Comparison of ENCODE assay signal across 12 cellular contexts in genomic region chr9:89523948-89524347, GRCh38. TPM values are rescaled to one million over a fixed set of nuclear protein-coding genes. Genes with fewer than 3 reads are reported as not detected.
A peak's percentile ranks its signal among the peaks of the same experiment; 100 is the strongest.
DNase-seq lines count a peak whose midpoint lies in the region; ATAC-seq and TF ChIP-seq lines count a peak whose summit lies in the region.
"Had no signal": no experiment of that assay in that cellular context is flagged by ENCODE, and none has a peak within 500 bp of the region (broad histone marks: within the 10 kb centered on the region; RNA-seq: fewer than 3 reads in every experiment).

No MANE protein-coding gene starts in this region.

- H3K27ac Mint-ChIP-seq in activated CD8-positive, alpha-beta memory T cell treated with anti-CD3 and anti-CD28 coated beads, Interleukin-2, amount 10 ng/mL, durations not matched to agents 7 days and 5 days = peak overlapping the region; percentile 96
- no peak overlapping the region for H3K27ac Mint-ChIP-seq in osteocyte (ENCODE audit: unreplicated experiment)

- H3K4me1 ChIP-seq in colonic mucosa (peaks cover 2% of the 10 kb centered on the region), thymus (ENCODE audit: control insufficient read depth, insufficient read depth, low read length) (peaks cover 71% of the 10 kb centered on the region)
- H3K4me1 ChIP-seq: A549, tibial artery had no signal

- H3K27me3 ChIP-seq in colonic mucosa (no peaks in the 10 kb centered on the region), thymus (ENCODE audit: control insufficient read depth, insufficient read depth) (no peaks in the 10 kb centered on the region)

- H3K9me3 Mint-ChIP-seq in activated CD8-positive, alpha-beta memory T cell treated with anti-CD3 and anti-CD28 coated beads, Interleukin-2, amount 10 ng/mL, durations not matched to agents 7 days and 5 days (ENCODE audit: low read depth) = peaks cover 6% of the 10 kb centered on the region
- H3K9me3 Mint-ChIP-seq in osteocyte (ENCODE audit: unreplicated experiment) = no peaks in the 10 kb centered on the region

- H3K27ac ChIP-seq in colonic mucosa (peak overlapping the region; percentile 2), thymus (ENCODE audit: low read depth) (peak overlapping the region; percentile 98)
- H3K27ac ChIP-seq: A549, tibial artery had no signal

- DNase-seq in activated CD8-positive, alpha-beta memory T cell treated with anti-CD3 and anti-CD28 coated beads, Interleukin-2, amount 10 ng/mL, durations not matched to agents 7 days and 5 days = peak; percentile 80
- no peak for DNase-seq in activated CD8-positive, alpha-beta memory T cell treated with anti-CD3 and anti-CD28 coated beads, Interleukin-2, amount 50 U/mL, for 48 hours
- peak; percentile 69 for DNase-seq in activated CD4-positive, alpha-beta T cell treated with anti-CD3 and anti-CD28 coated beads for 48 hours
- DNase-seq in colonic mucosa (no peak), osteocyte (ENCODE audit: extremely low spot score, unreplicated experiment) (no peak), SIG-M5 (lab: John Stamatoyannopoulos, UW) (no peak)
- DNase-seq: NCI-H1417 treated with DMSO at 0.1 percent for 48 hours had no signal

- H3K4me3 Mint-ChIP-seq in activated CD8-positive, alpha-beta memory T cell treated with anti-CD3 and anti-CD28 coated beads, Interleukin-2, amount 10 ng/mL, durations not matched to agents 7 days and 5 days = peak overlapping the region; percentile 6
- no peak overlapping the region for H3K4me3 Mint-ChIP-seq in osteocyte (ENCODE audit: unreplicated experiment)

- TF ChIP-seq CTCF in colonic mucosa (IDR thresholded peaks at IDR 0.05) (no peak), osteocyte (IDR thresholded peaks at IDR 0.05) (no peak)

- H3K4me1 Mint-ChIP-seq in activated CD8-positive, alpha-beta memory T cell treated with anti-CD3 and anti-CD28 coated beads, Interleukin-2, amount 10 ng/mL, durations not matched to agents 7 days and 5 days = peaks cover 98% of the 10 kb centered on the region
- no peaks in the 10 kb centered on the region for H3K4me1 Mint-ChIP-seq in osteocyte (ENCODE audit: unreplicated experiment)

- WGBS in thymus = 40% methylated on average over 3 of the region's 3 CpGs

- H3K27me3 Mint-ChIP-seq in activated CD8-positive, alpha-beta memory T cell treated with anti-CD3 and anti-CD28 coated beads, Interleukin-2, amount 10 ng/mL, durations not matched to agents 7 days and 5 days = no peaks in the 10 kb centered on the region
- peaks cover 10% of the 10 kb centered on the region for H3K27me3 Mint-ChIP-seq in osteocyte (ENCODE audit: unreplicated experiment)

- ATAC-seq in activated CD8-positive, alpha-beta memory T cell treated with anti-CD3 and anti-CD28 coated beads, Interleukin-2, amount 10 ng/mL, durations not matched to agents 7 days and 5 days = peak; percentile 62
- ATAC-seq in GM18870 (IDR thresholded peaks at IDR 0.05; ENCODE audit: unreplicated experiment) = no peak
- ATAC-seq: A549, Panc1 had no signal

- H3K36me3 ChIP-seq in colonic mucosa (no peaks in the 10 kb centered on the region), thymus (ENCODE audit: control insufficient read depth, insufficient read depth) (no peaks in the 10 kb centered on the region)
- H3K36me3 ChIP-seq: tibial artery had no signal

- intact Hi-C loops in colonic mucosa (cut with DNase I) = no loop called here

- H3K9me3 ChIP-seq in colonic mucosa (no peaks in the 10 kb centered on the region), thymus (ENCODE audit: control insufficient read depth) (no peaks in the 10 kb centered on the region)
- H3K9me3 ChIP-seq: A549, tibial artery had no signal

- no peak overlapping the region for H3K4me3 ChIP-seq in colonic mucosa
- no peak overlapping the region for H3K4me3 ChIP-seq in thymus (ENCODE audit: low read length)
- H3K4me3 ChIP-seq: A549, tibial artery had no signal

- no peak overlapping the region for H3K9ac ChIP-seq in colonic mucosa (ENCODE audit: low read depth in 2 of 2, low read length in 2 of 2)

- H3K36me3 Mint-ChIP-seq in activated CD8-positive, alpha-beta memory T cell treated with anti-CD3 and anti-CD28 coated beads, Interleukin-2, amount 10 ng/mL, durations not matched to agents 7 days and 5 days = peaks cover 16% of the 10 kb centered on the region
- no peaks in the 10 kb centered on the region for H3K36me3 Mint-ChIP-seq in osteocyte (ENCODE audit: unreplicated experiment)

- CTCF ChIA-PET in activated CD8-positive, alpha-beta memory T cell treated with anti-CD3 and anti-CD28 coated beads, Interleukin-2, amount 10 ng/mL, durations not matched to agents 7 days and 5 days (lab: Charles Lee) = interaction anchor here (1.2 to 6.3 kb wide), 8 partner anchors 11 to 68 kb away, joined by 3 to 50 read pairs (median 10); no protein-coding TSS in a partner anchor

RNA-seq across cellular contexts. Expression of gene SEMA4D, which starts 26.0 kb away (rescaled TPM):
- total RNA-seq in activated CD8-positive, alpha-beta memory T cell treated with anti-CD3 and anti-CD28 coated beads, Interleukin-2, amount 10 ng/mL, durations not matched to agents 7 days and 5 days = 100 to 1,000 TPM; 408 to 525 TPM
- 10 to 100 TPM; 14.7 to 19.0 TPM for total RNA-seq in colonic mucosa
- polyA plus RNA-seq in thymus = 62.1 TPM
- total RNA-seq in osteocyte = 2.0 and 2.2 TPM in 2 replicates

Comparison
In these comparisons a context has a peak if more than half of its experiments do, and no peak if none do; other contexts are left out.
1. DNase-seq: peak in activated CD8-positive, alpha-beta memory T cell treated with anti-CD3 and anti-CD28 coated beads, Interleukin-2, amount 10 ng/mL, durations not matched to agents 7 days and 5 days (single experiment) and activated CD4-positive, alpha-beta T cell treated with anti-CD3 and anti-CD28 coated beads for 48 hours (single experiment); none in activated CD8-positive, alpha-beta memory T cell treated with anti-CD3 and anti-CD28 coated beads, Interleukin-2, amount 50 U/mL, for 48 hours (single experiment), colonic mucosa (single experiment), osteocyte (single experiment) and SIG-M5 (single experiment).
2. RNA of gene SEMA4D, which starts 26.0 kb away (total RNA-seq): 408 to 525 TPM in activated CD8-positive, alpha-beta memory T cell treated with anti-CD3 and anti-CD28 coated beads, Interleukin-2, amount 10 ng/mL, durations not matched to agents 7 days and 5 days; 14.7 to 19.0 TPM in colonic mucosa and 2.0 to 2.2 TPM in osteocyte; every median in the first group is over 10 times any median in the second.